ENCODE assay signal across 29 cellular contexts in the genomic region with DNA sequence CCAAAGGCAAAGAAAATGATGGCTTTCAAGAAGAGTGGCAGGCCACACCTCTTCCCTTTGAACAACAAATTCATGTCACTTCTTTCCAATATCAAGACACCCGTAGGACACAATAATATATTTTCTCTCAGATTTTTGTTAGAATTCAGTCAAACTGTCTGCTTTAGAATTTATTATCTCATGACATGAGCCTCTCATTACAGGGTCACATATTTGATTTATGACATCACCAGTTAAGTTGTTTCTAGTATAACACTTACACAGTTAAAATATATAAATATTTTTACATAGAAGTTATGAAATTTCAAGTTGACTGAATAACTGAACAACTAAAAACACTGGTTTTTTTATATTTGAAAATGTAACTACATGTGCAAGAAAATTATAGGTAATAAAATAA.
DNase-seq lines count a peak whose midpoint lies in the region; ATAC-seq, FAIRE-seq and TF ChIP-seq lines count a peak whose summit lies in the region.
"Had no signal": no experiment of that assay in that cellular context is flagged by ENCODE, and none has a peak within 500 bp of the region (broad histone marks: within the 10 kb centered on the region; RNA-seq: fewer than 3 reads in every experiment).

No MANE protein-coding gene starts in this region.

- H3K4me1 ChIP-seq in HEK293 (ENCODE audit: control insufficient read depth, insufficient read depth, low read length), result no peaks in the 10 kb centered on the region
- no peaks in the 10 kb centered on the region for H3K4me1 ChIP-seq in kidney (ENCODE audit: control insufficient read depth in 1 of 2, insufficient read depth in 1 of 2, low read depth in 1 of 2, low read length in 2 of 2)
- H3K4me1 ChIP-seq in mucosa of descending colon (ENCODE audit: low read depth), result no peaks in the 10 kb centered on the region
- H3K4me1 ChIP-seq: BE2C, BLaER1 had no signal

- ATAC-seq in mucosa of descending colon, result no peak
- ATAC-seq in stimulated activated naive B cell treated with anti-CD40 and anti-IgM and Interleukin-4, amounts not matched to agents 10 μg/mL and 1 μg/mL and 100 μg/mL, for 72 hours (replicated peaks), result no peak
- no peak for ATAC-seq in HG02798 (IDR thresholded peaks at IDR 0.05; ENCODE audit: poor library complexity, unreplicated experiment)
- ATAC-seq: GM12878 had no signal

- intact Hi-C loops in kidney (cut with DNase I), result no loop called here
- intact Hi-C loops in mucosa of descending colon (cut with DNase I, micrococcal nuclease), result no loop called here

- H3K9ac ChIP-seq in kidney (ENCODE audit: low read length in 2 of 2), result no peak overlapping the region
- H3K9ac ChIP-seq: BLaER1 had no signal

- no peaks in the 10 kb centered on the region for H3K4me1 Mint-ChIP-seq in stimulated activated naive B cell treated with anti-CD40 and anti-IgM and Interleukin-4, amounts not matched to agents 10 μg/mL and 1 μg/mL and 100 μg/mL, for 72 hours
- H3K4me1 Mint-ChIP-seq: CD14-positive monocyte; CD4-positive, alpha-beta memory T cell; CD8-positive, alpha-beta memory T cell had no signal

- no peak overlapping the region for H3K27ac Mint-ChIP-seq in stimulated activated naive B cell treated with anti-CD40 and anti-IgM and Interleukin-4, amounts not matched to agents 10 μg/mL and 1 μg/mL and 100 μg/mL, for 72 hours
- H3K27ac Mint-ChIP-seq: CD14-positive monocyte; CD4-positive, CD25-positive, alpha-beta regulatory T cell; CD8-positive, alpha-beta memory T cell had no signal

- TF ChIP-seq CTCF in HEK293 (tag by site-specific recombination; IDR thresholded peaks at IDR 0.05) (no peak), kidney (IDR thresholded peaks at IDR 0.05; ENCODE audit: borderline replicate concordance, extremely low read depth, insufficient read depth) (no peak), mucosa of descending colon (IDR thresholded peaks at IDR 0.05) (no peak)

- H3K27me3 Mint-ChIP-seq in stimulated activated naive B cell treated with anti-CD40 and anti-IgM and Interleukin-4, amounts not matched to agents 10 μg/mL and 1 μg/mL and 100 μg/mL, for 72 hours, result no peaks in the 10 kb centered on the region
- H3K27me3 Mint-ChIP-seq: CD4-positive, CD25-positive, alpha-beta regulatory T cell; CD8-positive, alpha-beta memory T cell had no signal

- POLR2A ChIA-PET in HEK293 (lab: Yijun Ruan, JAX), result no interaction called here
- POLR2A ChIA-PET in HEK293T (lab: Yijun Ruan, JAX), result no interaction called here

- no peak overlapping the region for H3K4me3 Mint-ChIP-seq in stimulated activated naive B cell treated with anti-CD40 and anti-IgM and Interleukin-4, amounts not matched to agents 10 μg/mL and 1 μg/mL and 100 μg/mL, for 72 hours
- H3K4me3 Mint-ChIP-seq: CD14-positive monocyte; CD4-positive, alpha-beta memory T cell; CD4-positive, CD25-positive, alpha-beta regulatory T cell; CD8-positive, alpha-beta memory T cell had no signal

- H3K36me3 ChIP-seq in HEK293 (ENCODE audit: control insufficient read depth in 2 of 2, insufficient read depth in 1 of 2, low read length in 2 of 2) (no peaks in the 10 kb centered on the region), kidney (ENCODE audit: control insufficient read depth in 1 of 2, insufficient read depth in 2 of 2, low read length in 2 of 2) (no peaks in the 10 kb centered on the region), mucosa of descending colon (ENCODE audit: low read depth) (no peaks in the 10 kb centered on the region)
- H3K36me3 ChIP-seq: BE2C, BLaER1 had no signal

- H3K9me3 ChIP-seq in HEK293 (ENCODE audit: control insufficient read depth, insufficient read depth, low read depth, low read length) (no peaks in the 10 kb centered on the region), kidney (ENCODE audit: control insufficient read depth in 1 of 2, low read length in 2 of 2) (no peaks in the 10 kb centered on the region), mucosa of descending colon (no peaks in the 10 kb centered on the region)
- H3K9me3 ChIP-seq: BE2C, BLaER1 had no signal

- CTCF ChIA-PET in HEK293 (lab: Yijun Ruan, JAX), result no interaction called here
- CTCF ChIA-PET in HEK293T (lab: Yijun Ruan, JAX), result no interaction called here

- H3K27ac ChIP-seq in HEK293 (ENCODE audit: extremely low read depth, low read depth, low read length) (no peak overlapping the region), kidney (ENCODE audit: low read depth in 2 of 2, low read length in 2 of 2) (no peak overlapping the region)
- H3K27ac ChIP-seq: BLaER1 had no signal

- peaks cover 2 to 5% of the 10 kb centered on the region in 2 donors for H3K9me3 Mint-ChIP-seq in stimulated activated naive B cell treated with anti-CD40 and anti-IgM and Interleukin-4, amounts not matched to agents 10 μg/mL and 1 μg/mL and 100 μg/mL, for 72 hours

- peak; percentile 74 for FAIRE-seq in endometrium (lab: Jason Lieb, UNC)
- peak; percentile 72 for FAIRE-seq in kidney (lab: Jason Lieb, UNC)
- FAIRE-seq: A204.1, GM12878, GM12892, GM18507 had no signal

- H3K4me3 ChIP-seq in HEK293 (ENCODE audit: low read depth, low read length), result no peak overlapping the region
- no peak overlapping the region for H3K4me3 ChIP-seq in kidney (ENCODE audit: low read length in 2 of 2)
- H3K4me3 ChIP-seq in mucosa of descending colon, result no peak overlapping the region
- H3K4me3 ChIP-seq: BLaER1, GM12878 had no signal

- no peaks in the 10 kb centered on the region for H3K36me3 Mint-ChIP-seq in stimulated activated naive B cell treated with anti-CD40 and anti-IgM and Interleukin-4, amounts not matched to agents 10 μg/mL and 1 μg/mL and 100 μg/mL, for 72 hours
- H3K36me3 Mint-ChIP-seq: CD14-positive monocyte; CD4-positive, CD25-positive, alpha-beta regulatory T cell had no signal

- DNase-seq in HEK293T (ENCODE audit: extremely low spot score) (no peak), kidney (no peak), mucosa of descending colon (no peak)
- DNase-seq in stimulated activated naive B cell treated with anti-CD40 and anti-IgM and Interleukin-4, amounts not matched to agents 10 μg/mL and 1 μg/mL and 100 μg/mL, for 72 hours, result no peak
- DNase-seq in activated CD4-positive, alpha-beta T cell treated with anti-CD3 and anti-CD28 coated beads, Interleukin-2, amount 50 U/mL, for 1 hour, result no peak
- DNase-seq: 8988T; ACHN; BE2C; C1 segment of cervical spinal cord; CD4-positive, alpha-beta memory T cell; CD4-positive, CD25-positive, alpha-beta regulatory T cell; CD8-positive, alpha-beta memory T cell; COR-L47; DMS 273 treated with DMSO at 0.1 percent for 48 hours; DMS153; DMS53; DMS79; DND-41; EL; GDM1 had no signal

TF ChIP-seq in HEK293, 187 proteins besides CTCF, POLR2A, EP300 and RAD21 (continues in another document):
- TF ChIP-seq ZNF341 (tag by site-specific recombination; IDR thresholded peaks at IDR 0.05; ENCODE audit: low read depth) (no peak), ATF2 (tag by site-specific recombination; IDR thresholded peaks at IDR 0.05; ENCODE audit: low read depth) (peak; percentile 66; the same call in 1 of the 2 replicates)

TF ChIP-seq in HEK293T, 16 proteins besides CTCF, POLR2A, EP300 and RAD21:
- no peak for TF ChIP-seq HDGF (IDR thresholded peaks at IDR 0.05; ENCODE audit: borderline replicate concordance)
- no peak for TF ChIP-seq ELF4 (IDR thresholded peaks at IDR 0.05)
- no peak for TF ChIP-seq SUZ12 (IDR thresholded peaks at IDR 0.05)
- no peak for TF ChIP-seq CTBP1 (IDR thresholded peaks at IDR 0.05; ENCODE audit: borderline replicate concordance)
- TF ChIP-seq, protein P1, sequence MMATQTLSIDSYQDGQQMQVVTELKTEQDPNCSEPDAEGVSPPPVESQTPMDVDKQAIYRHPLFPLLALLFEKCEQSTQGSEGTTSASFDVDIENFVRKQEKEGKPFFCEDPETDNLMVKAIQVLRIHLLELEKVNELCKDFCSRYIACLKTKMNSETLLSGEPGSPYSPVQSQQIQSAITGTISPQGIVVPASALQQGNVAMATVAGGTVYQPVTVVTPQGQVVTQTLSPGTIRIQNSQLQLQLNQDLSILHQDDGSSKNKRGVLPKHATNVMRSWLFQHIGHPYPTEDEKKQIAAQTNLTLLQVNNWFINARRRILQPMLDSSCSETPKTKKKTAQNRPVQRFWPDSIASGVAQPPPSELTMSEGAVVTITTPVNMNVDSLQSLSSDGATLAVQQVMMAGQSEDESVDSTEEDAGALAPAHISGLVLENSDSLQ (IDR thresholded peaks at IDR 0.05), result peak; percentile 59
